In the genomic region with DNA sequence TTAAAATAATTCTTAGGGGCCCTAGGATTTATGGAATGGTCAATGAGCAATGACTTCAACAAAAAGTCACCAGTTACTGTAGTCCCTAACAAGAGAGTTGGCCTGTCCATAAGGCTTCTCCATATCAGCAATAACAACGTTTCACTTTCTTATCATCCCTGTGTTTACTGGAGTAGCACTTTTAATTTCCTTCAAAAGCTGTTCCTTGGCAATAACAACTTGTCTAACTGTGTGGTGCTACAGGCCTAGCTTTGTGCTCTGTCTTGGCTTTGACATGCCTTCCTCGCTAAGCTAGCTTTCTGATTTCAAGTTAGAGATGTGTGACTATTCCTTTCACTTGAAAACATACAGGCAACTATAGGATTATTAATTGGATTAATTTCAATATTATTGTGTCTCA, we compare ENCODE assay signal across 24 cellular contexts.
"Had no signal": no experiment of that assay in that cellular context is flagged by ENCODE, and none has a peak within 500 bp of the region (broad histone marks: within the 10 kb centered on the region; RNA-seq: fewer than 3 reads in every experiment).

No MANE protein-coding gene starts in this region.

- H3K4me3 ChIP-seq: heart right ventricle, left lung, lung, pancreas, prostate gland, sigmoid colon, skin epidermis, stomach, thoracic aorta, transverse colon had no signal

- H3K27me3 ChIP-seq: heart right ventricle, left lung, pancreas, sigmoid colon, stomach, transverse colon had no signal

- DNase-seq: endodermal cell; heart right ventricle; hypothalamus; kidney glomerular epithelial cell; left lung; mesenchymal stem cell; midbrain; occipital lobe; pancreas; sigmoid colon; stimulated activated CD4-positive, alpha-beta T cell treated with anti-CD3 and anti-CD28 coated beads, Interleukin-12 subunit alpha, Interleukin-12 subunit beta, amount 100 ng/mL, for 4 hours; stimulated activated naive CD4-positive, alpha-beta T cell; stomach; substantia nigra; transverse colon had no signal

- H3K4me1 ChIP-seq: pancreas, prostate gland had no signal

- H3K9me3 ChIP-seq: left lung, pancreas, prostate gland, sigmoid colon, stomach, thoracic aorta, transverse colon had no signal

- H3K36me3 ChIP-seq: pancreas, prostate gland, thoracic aorta, transverse colon had no signal

- FAIRE-seq: colon, endothelial cell of umbilical vein, frontal cortex, islet of Langerhans, pancreas had no signal

- H3K27ac ChIP-seq: heart right ventricle, pancreas, prostate gland, sigmoid colon, skin epidermis, thoracic aorta, transverse colon had no signal

- ATAC-seq: left lung; natural killer cell treated with Interleukin-12 subunit alpha and Interleukin-12 subunit beta and Interleukin-15 and Interleukin-18, amount 100 ng/mL, for 72 hours had no signal
